In the genomic region with DNA sequence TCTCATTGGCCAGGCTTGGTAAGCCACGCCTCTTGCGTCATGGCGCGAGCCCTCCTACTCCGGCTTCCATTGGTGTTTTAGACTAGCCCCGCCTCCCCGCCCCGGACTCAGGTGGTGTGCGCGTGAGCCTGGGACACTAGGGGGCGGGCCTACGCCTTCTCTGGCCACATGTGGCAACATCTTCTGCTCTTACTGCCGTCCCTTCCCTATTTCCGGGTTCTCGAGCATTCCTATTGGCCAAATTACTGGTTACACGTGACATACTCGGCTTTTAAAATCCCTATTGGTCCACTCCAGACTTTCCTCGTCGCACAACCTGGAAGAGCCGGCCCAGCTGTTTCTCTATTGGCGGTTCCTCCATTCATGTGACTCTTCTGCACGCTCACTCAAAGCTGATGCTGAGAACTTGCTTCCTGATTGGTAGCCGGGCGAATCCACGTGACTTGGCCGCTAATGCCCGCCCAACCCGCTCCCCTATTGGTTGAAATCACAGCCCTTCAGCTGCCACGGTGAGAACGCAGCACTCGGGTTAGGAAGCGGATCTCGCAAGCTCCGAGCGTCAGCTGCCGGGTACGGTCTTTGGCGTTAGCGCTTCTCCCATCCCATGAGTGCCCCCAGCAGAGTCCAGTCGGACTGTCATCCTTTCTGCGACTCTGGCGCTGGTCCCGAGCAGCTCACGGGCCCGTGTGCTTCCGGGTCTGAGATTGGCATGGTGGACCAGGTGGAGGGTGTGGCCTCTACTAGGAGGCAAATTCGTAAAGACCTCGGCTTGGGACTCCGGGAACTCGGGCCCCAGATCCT, we compare ENCODE assay signal across 8 cellular contexts. TPM values are rescaled to one million over a fixed set of nuclear protein-coding genes. Genes with fewer than 3 reads are reported as not detected.
DNase-seq lines count a peak whose midpoint lies in the region; ATAC-seq and TF ChIP-seq lines count a peak whose summit lies in the region.

A gene with protein sequence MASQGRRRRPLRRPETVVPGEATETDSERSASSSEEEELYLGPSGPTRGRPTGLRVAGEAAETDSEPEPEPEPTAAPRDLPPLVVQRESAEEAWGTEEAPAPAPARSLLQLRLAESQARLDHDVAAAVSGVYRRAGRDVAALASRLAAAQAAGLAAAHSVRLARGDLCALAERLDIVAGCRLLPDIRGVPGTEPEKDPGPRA (plus strand): TSS at position 523 of the 801 bp plus-strand sequence. CDS start 513 bp downstream, outside the sequence.

- H3K9me3 ChIP-seq in ascending aorta (no peaks in the 10 kb centered on the region), right cardiac atrium (ENCODE audit: control insufficient read depth, low read length) (no peaks in the 10 kb centered on the region), vagina (no peaks in the 10 kb centered on the region)

- under 1% methylated on average over 50 of the region's 50 CpGs for WGBS in right cardiac atrium

- H3K36me3 ChIP-seq in ascending aorta (peaks cover 3 to 16% of the 10 kb centered on the region in 2 donors), vagina (peaks cover 0 to 11% of the 10 kb centered on the region in 2 donors)

- ATAC-seq in GM18499 (IDR thresholded peaks at IDR 0.05; ENCODE audit: insufficient read depth, unreplicated experiment) (peak; percentile 59), HG02943 (IDR thresholded peaks at IDR 0.05; ENCODE audit: low read depth, unreplicated experiment) (peak; percentile 76), right cardiac atrium (peak; percentile 98)

- DNase-seq in NCI-H187 treated with DMSO at 0.1 percent for 48 hours (lab: John Stamatoyannopoulos, UW): peak; percentile 100
- DNase-seq in ascending aorta (ENCODE audit: low spot score in 2 of 2): peak; percentile 100
- peak; percentile 100 for DNase-seq in right cardiac atrium
- DNase-seq in pulmonary artery endothelial cell (ENCODE audit: low read depth, low spot score): peak; percentile 100
- peak; percentile 100 for DNase-seq in vagina (ENCODE audit: extremely low spot score in 2 of 2)

- peak in 1 of 2 donors; percentile 73 for TF ChIP-seq POLR2A in vagina (IDR thresholded peaks at IDR 0.05)

- peak within 1 kb of the TSS; percentile 96 to 99 for H3K27ac ChIP-seq in ascending aorta
- peak within 1 kb of the TSS; percentile 98 for H3K27ac ChIP-seq in right cardiac atrium (ENCODE audit: low read length)
- H3K27ac ChIP-seq in vagina: peak within 1 kb of the TSS; percentile 93

- H3K4me1 ChIP-seq in ascending aorta (peaks cover 3 to 24% of the 10 kb centered on the region in 2 donors), right cardiac atrium (ENCODE audit: control insufficient read depth, insufficient read depth, low read length) (peaks cover 5% of the 10 kb centered on the region), vagina (peaks cover 43% of the 10 kb centered on the region)

- intact Hi-C loops in T-helper 2 cell treated with Interferon-gamma antibody and Interleukin-4, amounts not matched to agents 100 ng/mL and 5 ng/mL, for 36 hours (cut with micrococcal nuclease): loop anchor here (1.0 to 5.0 kb wide), 8 partner anchors 72 to 724 kb away; partner anchors contain the start of genes ERCC2, FOSB, GEMIN7 and MARK4
- intact Hi-C loops in ascending aorta (cut with DNase I): loop anchor here (1.0 to 5.0 kb wide), 7 partner anchors 72 to 331 kb away; partner anchors contain the start of genes CLPTM1, ERCC2, MARK4 and NECTIN2
- intact Hi-C loops in right cardiac atrium (cut with DNase I): no loop called here
- intact Hi-C loops in vagina (cut with DNase I): loop anchor here (5.0 kb wide), 1 partner anchor 286 kb away; the partner anchor contains the start of gene TOMM40

- H3K27me3 ChIP-seq in ascending aorta: no peaks in the 10 kb centered on the region
- H3K27me3 ChIP-seq in right cardiac atrium (ENCODE audit: control insufficient read depth, insufficient read depth): no peaks in the 10 kb centered on the region
- no peaks in the 10 kb centered on the region for H3K27me3 ChIP-seq in vagina

- TF ChIP-seq CTCF in ascending aorta (IDR thresholded peaks at IDR 0.05): peak in 2 of 3 experiments; percentile 11 to 34
- TF ChIP-seq CTCF in vagina (IDR thresholded peaks at IDR 0.05): peak in 2 of 3 experiments; percentile 13 to 43

- peak within 1 kb of the TSS; percentile 84 to 91 for H3K4me3 ChIP-seq in ascending aorta
- peak within 1 kb of the TSS; percentile 93 for H3K4me3 ChIP-seq in right cardiac atrium (ENCODE audit: low read length)
- peak within 1 kb of the TSS; percentile 67 to 89 for H3K4me3 ChIP-seq in vagina

RNA-seq across cellular contexts. Expression of the gene that starts here (rescaled TPM):
- 11.5 and 12.6 TPM in 2 replicates for total RNA-seq in T-helper 2 cell treated with Interferon-gamma antibody and Interleukin-4, amounts not matched to agents 100 ng/mL and 5 ng/mL, for 36 hours
- total RNA-seq in ascending aorta (0.32 TPM), right cardiac atrium (1 to 10 TPM; 3.8 to 8.2 (median 6.2) TPM), pulmonary artery endothelial cell (3.5 and 4.2 TPM in 2 replicates), vagina (12.5 TPM)
- polyA plus RNA-seq in right cardiac atrium: 2.4 TPM

Comparison
In these comparisons a context has a peak if more than half of its experiments do, and no peak if none do; other contexts are left out.
1. Peak in every context shown above with its lines: DNase-seq, ATAC-seq, H3K4me3 ChIP-seq and H3K27ac ChIP-seq.
2. Peak in DNase-seq, H3K4me3 ChIP-seq and H3K27ac ChIP-seq in ascending aorta; RNA of the gene not detected or under 1 TPM.
3. intact Hi-C loops: an anchor here in T-helper 2 cell treated with Interferon-gamma antibody and Interleukin-4, amounts not matched to agents 100 ng/mL and 5 ng/mL, for 36 hours (1.0 to 5.0 kb wide), ascending aorta (1.0 to 5.0 kb wide) and vagina (5.0 kb wide); none called in right cardiac atrium.